Comparison of ENCODE assay signal across 16 cellular contexts in the genomic region with DNA sequence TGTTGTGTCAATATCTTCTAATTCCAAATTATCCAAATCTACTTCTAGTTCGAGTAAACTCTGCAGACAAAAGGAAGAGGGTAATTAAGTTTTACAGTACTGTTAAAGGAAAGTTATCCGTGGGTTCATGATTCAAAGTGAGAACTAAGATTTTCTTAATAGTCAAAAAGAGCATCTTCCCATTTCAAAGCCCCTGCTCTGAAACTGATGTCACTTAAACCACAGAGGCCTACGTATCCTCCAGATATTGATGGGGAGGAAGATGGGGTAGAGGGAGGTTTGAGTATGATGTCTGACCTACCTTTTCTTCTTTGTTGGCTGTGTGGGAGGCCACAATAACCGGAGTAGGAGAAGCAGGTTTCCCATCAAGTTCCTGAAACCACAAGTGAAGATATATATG. TPM values are rescaled to one million over a fixed set of nuclear protein-coding genes. Genes with fewer than 3 reads are reported as not detected.
DNase-seq lines count a peak whose midpoint lies in the region; ATAC-seq and TF ChIP-seq lines count a peak whose summit lies in the region.
"Had no signal": no experiment of that assay in that cellular context is flagged by ENCODE, and none has a peak within 500 bp of the region (broad histone marks: within the 10 kb centered on the region; RNA-seq: fewer than 3 reads in every experiment).

No MANE protein-coding gene starts in this region.

- H3K9me3 ChIP-seq in gastroesophageal sphincter: no peaks in the 10 kb centered on the region
- H3K9me3 ChIP-seq: ascending aorta, Peyer's patch, psoas muscle had no signal

- H3K27me3 Mint-ChIP-seq in activated naive CD8-positive, alpha-beta T cell treated with anti-CD3 and anti-CD28 coated beads for 36 hours: no peaks in the 10 kb centered on the region
- H3K27me3 Mint-ChIP-seq: B cell had no signal

- peaks cover 49% of the 10 kb centered on the region for H3K4me1 Mint-ChIP-seq in activated naive CD8-positive, alpha-beta T cell treated with anti-CD3 and anti-CD28 coated beads for 36 hours

- no peak for TF ChIP-seq CTCF in gastroesophageal sphincter (IDR thresholded peaks at IDR 0.05)

- H3K27ac ChIP-seq in gastroesophageal sphincter: no peak overlapping the region
- H3K27ac ChIP-seq: ascending aorta, Peyer's patch, psoas muscle had no signal

- WGBS in gastroesophageal sphincter (ENCODE audit: low coverage in 1 of 2), 2 donors: 64 to 69% methylated on average over 2 to 4 of the region's 4 CpGs

- H3K27ac Mint-ChIP-seq in activated naive CD8-positive, alpha-beta T cell treated with anti-CD3 and anti-CD28 coated beads for 36 hours: peak overlapping the region; percentile 92
- H3K27ac Mint-ChIP-seq: B cell had no signal

- ATAC-seq in HG02588 (IDR thresholded peaks at IDR 0.05; ENCODE audit: unreplicated experiment) (peak; percentile 47), gastroesophageal sphincter (no peak)
- ATAC-seq: psoas muscle had no signal

- peaks cover 15 to 100% of the 10 kb centered on the region in 2 donors for H3K36me3 ChIP-seq in gastroesophageal sphincter

- peaks cover 40% of the 10 kb centered on the region for H3K36me3 Mint-ChIP-seq in activated naive CD8-positive, alpha-beta T cell treated with anti-CD3 and anti-CD28 coated beads for 36 hours

- H3K27me3 ChIP-seq in gastroesophageal sphincter: no peaks in the 10 kb centered on the region
- H3K27me3 ChIP-seq: ascending aorta, Peyer's patch had no signal

- peak overlapping the region; percentile 52 for H3K4me3 Mint-ChIP-seq in activated naive CD8-positive, alpha-beta T cell treated with anti-CD3 and anti-CD28 coated beads for 36 hours
- H3K4me3 Mint-ChIP-seq: B cell, immature natural killer cell had no signal

- TF ChIP-seq EP300 in gastroesophageal sphincter (IDR thresholded peaks at IDR 0.05): no peak

- peaks cover 0 to 21% (median 0%) of the 10 kb centered on the region in 3 donors for H3K4me1 ChIP-seq in gastroesophageal sphincter
- H3K4me1 ChIP-seq: ascending aorta, Peyer's patch, psoas muscle had no signal

- TF ChIP-seq POLR2A in gastroesophageal sphincter (IDR thresholded peaks at IDR 0.05): no peak

- peak; percentile 19 for DNase-seq in stimulated activated CD4-positive, alpha-beta T cell treated with anti-CD3 and anti-CD28 coated beads, Interleukin-1b, Interleukin-23, amount 100 ng/mL, for 48 hours
- DNase-seq in stimulated activated CD4-positive, alpha-beta T cell treated with anti-CD3 and anti-CD28 coated beads, Interleukin-2, amount 100 ng/mL, for 48 hours: no peak
- DNase-seq in activated naive CD8-positive, alpha-beta T cell treated with anti-CD3 and anti-CD28 coated beads for 36 hours: peak; percentile 22
- DNase-seq in NCI-H748 (lab: John Stamatoyannopoulos, UW; ENCODE audit: unreplicated experiment) (no peak), amniotic stem cell (lab: John Stamatoyannopoulos, UW) (no peak), NCI-H1048 (lab: John Stamatoyannopoulos, UW) (no peak)
- DNase-seq: immature natural killer cell; midbrain; NCI-H1436 treated with DMSO at 0.1 percent for 48 hours; Peyer's patch; psoas muscle; stimulated activated naive CD4-positive, alpha-beta T cell had no signal

- H3K4me3 ChIP-seq in gastroesophageal sphincter: no peak overlapping the region
- H3K4me3 ChIP-seq: ascending aorta, Peyer's patch, psoas muscle had no signal

- no peaks in the 10 kb centered on the region for H3K9me3 Mint-ChIP-seq in activated naive CD8-positive, alpha-beta T cell treated with anti-CD3 and anti-CD28 coated beads for 36 hours
- H3K9me3 Mint-ChIP-seq: immature natural killer cell had no signal

RNA-seq across cellular contexts. Expression of gene MRPS22, which starts 14.1 kb away (rescaled TPM):
- 10 to 100 TPM; 82.4 to 84.2 TPM for total RNA-seq in activated naive CD8-positive, alpha-beta T cell treated with anti-CD3 and anti-CD28 coated beads for 36 hours
- total RNA-seq in gastroesophageal sphincter: 10 to 100 TPM; 52.6 to 68.8 (median 56.6) TPM

RNA-seq across cellular contexts. Expression of gene COPB2, which starts 31.5 kb away (rescaled TPM):
- 10 to 100 TPM; 86.6 to 91.0 TPM for total RNA-seq in activated naive CD8-positive, alpha-beta T cell treated with anti-CD3 and anti-CD28 coated beads for 36 hours
- 100 to 1,000 TPM in 1 of 4 donors, 10 to 100 TPM in 3; 80.0 to 110 (median 87.4) TPM for total RNA-seq in gastroesophageal sphincter

Comparison
In these comparisons a context has a peak if more than half of its experiments do, and no peak if none do; other contexts are left out.
1. DNase-seq: peak in stimulated activated CD4-positive, alpha-beta T cell treated with anti-CD3 and anti-CD28 coated beads, Interleukin-1b, Interleukin-23, amount 100 ng/mL, for 48 hours (single experiment) and activated naive CD8-positive, alpha-beta T cell treated with anti-CD3 and anti-CD28 coated beads for 36 hours (single experiment); none in stimulated activated CD4-positive, alpha-beta T cell treated with anti-CD3 and anti-CD28 coated beads, Interleukin-2, amount 100 ng/mL, for 48 hours (0 of 2), NCI-H748 (single experiment), amniotic stem cell (single experiment) and NCI-H1048 (single experiment).